16 cellular contexts compared by ENCODE assay signal in genomic region chr5:135069895-135070657, GRCh38. TPM values are rescaled to one million over a fixed set of nuclear protein-coding genes. Genes with fewer than 3 reads are reported as not detected.
"Had no signal": no experiment of that assay in that cellular context is flagged by ENCODE, and none has a peak within 500 bp of the region (broad histone marks: within the 10 kb centered on the region; RNA-seq: fewer than 3 reads in every experiment).

No MANE protein-coding gene starts in this region.

- H3K4me1 ChIP-seq: colonic mucosa, esophagus muscularis mucosa, left lung, parathyroid adenoma, tibial nerve had no signal

- H3K27ac Mint-ChIP-seq: activated CD4-positive, alpha-beta memory T cell treated with anti-CD3 and anti-CD28 coated beads for 36 hours; activated CD8-positive, alpha-beta memory T cell treated with anti-CD3 and anti-CD28 coated beads, Interleukin-2, amount 10 ng/mL, durations not matched to agents 7 days and 5 days; activated naive CD4-positive, alpha-beta T cell treated with anti-CD3 and anti-CD28 coated beads, Interleukin-2, amount 50 U/mL, for 24 hours; naive B cell; stimulated activated naive B cell treated with anti-CD40 and anti-IgM and Interleukin-4, amounts not matched to agents 10 μg/mL and 1 μg/mL and 100 μg/mL, for 72 hours had no signal

- H3K4me1 Mint-ChIP-seq: activated CD8-positive, alpha-beta memory T cell treated with anti-CD3 and anti-CD28 coated beads, Interleukin-2, amount 10 ng/mL, durations not matched to agents 7 days and 5 days; activated naive CD4-positive, alpha-beta T cell treated with anti-CD3 and anti-CD28 coated beads, Interleukin-2, amount 50 U/mL, for 24 hours had no signal

- H3K4me3 Mint-ChIP-seq: activated CD4-positive, alpha-beta memory T cell treated with anti-CD3 and anti-CD28 coated beads for 36 hours; activated CD8-positive, alpha-beta memory T cell treated with anti-CD3 and anti-CD28 coated beads, Interleukin-2, amount 10 ng/mL, durations not matched to agents 7 days and 5 days; activated naive CD4-positive, alpha-beta T cell treated with anti-CD3 and anti-CD28 coated beads, Interleukin-2, amount 50 U/mL, for 24 hours; naive B cell; stimulated activated naive B cell treated with anti-CD40 and anti-IgM and Interleukin-4, amounts not matched to agents 10 μg/mL and 1 μg/mL and 100 μg/mL, for 72 hours had no signal

- H3K27me3 ChIP-seq: colonic mucosa, esophagus muscularis mucosa, tibial nerve, vagina had no signal

- DNase-seq: activated CD4-positive, alpha-beta memory T cell treated with anti-CD3 and anti-CD28 coated beads for 36 hours; activated CD8-positive, alpha-beta memory T cell treated with anti-CD3 and anti-CD28 coated beads, Interleukin-2, amount 10 ng/mL, durations not matched to agents 7 days and 5 days; activated T-cell treated with anti-CD3 and anti-CD28 coated beads, Interleukin-2, amount 50 U/mL, for 1 hour; colonic mucosa; mammary epithelial cell; naive B cell; stimulated activated CD4-positive, alpha-beta T cell treated with anti-CD3 and anti-CD28 coated beads, Interleukin-2, amount 100 ng/mL, for 48 hours; stimulated activated naive B cell treated with anti-CD40 and anti-IgM and Interleukin-4, amounts not matched to agents 10 μg/mL and 1 μg/mL and 100 μg/mL, for 72 hours had no signal

- H3K9me3 ChIP-seq: colonic mucosa, esophagus muscularis mucosa, left lung, tibial nerve, vagina had no signal

- H3K4me3 ChIP-seq: colonic mucosa, esophagus muscularis mucosa, left lung, tibial nerve, vagina had no signal

- H3K36me3 Mint-ChIP-seq: activated CD4-positive, alpha-beta memory T cell treated with anti-CD3 and anti-CD28 coated beads for 36 hours; activated CD8-positive, alpha-beta memory T cell treated with anti-CD3 and anti-CD28 coated beads, Interleukin-2, amount 10 ng/mL, durations not matched to agents 7 days and 5 days; activated naive CD4-positive, alpha-beta T cell treated with anti-CD3 and anti-CD28 coated beads, Interleukin-2, amount 50 U/mL, for 24 hours; naive B cell; stimulated activated naive B cell treated with anti-CD40 and anti-IgM and Interleukin-4, amounts not matched to agents 10 μg/mL and 1 μg/mL and 100 μg/mL, for 72 hours had no signal

- H3K36me3 ChIP-seq: colonic mucosa, esophagus muscularis mucosa, left lung, tibial nerve, vagina had no signal

- ATAC-seq: activated CD8-positive, alpha-beta memory T cell treated with anti-CD3 and anti-CD28 coated beads, Interleukin-2, amount 10 ng/mL, durations not matched to agents 7 days and 5 days; left lung; stimulated activated naive B cell treated with anti-CD40 and anti-IgM and Interleukin-4, amounts not matched to agents 10 μg/mL and 1 μg/mL and 100 μg/mL, for 72 hours had no signal

- H3K9ac ChIP-seq: parathyroid adenoma had no signal

- H3K27ac ChIP-seq: colonic mucosa, esophagus muscularis mucosa, left lung, parathyroid adenoma, tibial nerve, vagina, VCaP had no signal

- H3K9me3 Mint-ChIP-seq: activated CD4-positive, alpha-beta memory T cell treated with anti-CD3 and anti-CD28 coated beads for 36 hours; activated naive CD4-positive, alpha-beta T cell treated with anti-CD3 and anti-CD28 coated beads, Interleukin-2, amount 50 U/mL, for 24 hours; naive B cell; stimulated activated naive B cell treated with anti-CD40 and anti-IgM and Interleukin-4, amounts not matched to agents 10 μg/mL and 1 μg/mL and 100 μg/mL, for 72 hours had no signal

- H2AFZ ChIP-seq: parathyroid adenoma had no signal

- H3K27me3 Mint-ChIP-seq: activated CD4-positive, alpha-beta memory T cell treated with anti-CD3 and anti-CD28 coated beads for 36 hours; activated naive CD4-positive, alpha-beta T cell treated with anti-CD3 and anti-CD28 coated beads, Interleukin-2, amount 50 U/mL, for 24 hours had no signal

RNA-seq across cellular contexts. Expression of gene PITX1, which starts 36.0 kb away (rescaled TPM):
- total RNA-seq: mononuclear cell had no signal
